In the genomic region with DNA sequence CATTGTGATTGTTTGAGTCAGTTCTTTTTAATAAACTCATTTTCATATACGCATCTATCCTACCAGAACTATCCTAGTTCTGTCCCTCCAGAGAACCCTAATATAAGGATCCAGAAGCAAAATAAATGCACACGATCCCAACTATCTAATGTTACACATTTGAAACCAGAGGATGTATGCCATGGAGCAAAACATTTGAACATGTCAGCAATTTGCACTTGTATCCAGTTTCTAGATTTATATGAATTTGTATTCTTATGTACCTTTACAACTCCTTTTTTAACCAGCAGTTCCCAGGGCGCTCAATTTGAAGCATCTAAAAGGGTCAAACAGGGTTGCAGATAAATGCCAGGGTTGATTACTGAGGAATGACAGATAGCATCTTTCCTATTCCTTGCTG, we compare ENCODE assay signal across 26 cellular contexts. TPM values are rescaled to one million over a fixed set of nuclear protein-coding genes. Genes with fewer than 3 reads are reported as not detected.
A peak's percentile ranks its signal among the peaks of the same experiment; 100 is the strongest.
DNase-seq lines count a peak whose midpoint lies in the region; ATAC-seq and TF ChIP-seq lines count a peak whose summit lies in the region.
"Had no signal": no experiment of that assay in that cellular context is flagged by ENCODE, and none has a peak within 500 bp of the region (broad histone marks: within the 10 kb centered on the region; RNA-seq: fewer than 3 reads in every experiment).

No MANE protein-coding gene starts in this region.

- intact Hi-C loops in dorsolateral prefrontal cortex (cut with DNase I): loop anchor here (10.0 kb wide), 5 partner anchors 538 to 858 kb away; partner anchors contain the start of genes CDC14A (in 1 of the 2), RTCA (in 1 of the 2), SASS6 (in 1 of the 2) and TRMT13 (in 1 of the 2)

- TF ChIP-seq CTCF in Loucy (conservative IDR thresholded peaks at IDR 0.05; ENCODE audit: low read length): no peak
- no peak for TF ChIP-seq CTCF in dorsolateral prefrontal cortex (IDR thresholded peaks at IDR 0.05 in 54 of 56, conservative IDR thresholded peaks at IDR 0.05 in 2 of 56; ENCODE audit: low read depth in 1 of 56, partially characterized antibody in 56 of 56)
- no peak for TF ChIP-seq CTCF in osteoblast (IDR thresholded peaks at IDR 0.05; ENCODE audit: extremely low read depth, low read depth, low read length)

- no peaks in the 10 kb centered on the region for H3K36me3 ChIP-seq in Loucy (ENCODE audit: insufficient read depth, low read length)
- peaks cover 8% of the 10 kb centered on the region for H3K36me3 ChIP-seq in osteoblast (ENCODE audit: insufficient read depth, low read length)
- H3K36me3 ChIP-seq: brain microvascular endothelial cell, gastrocnemius medialis had no signal

- DNase-seq in activated T-cell treated with anti-CD3 and anti-CD28 coated beads, Interleukin-2, amount 50 U/mL, for 24 hours: no peak
- DNase-seq in activated T-cell treated with anti-CD3 and anti-CD28 coated beads for 4 hours (no peak), dorsolateral prefrontal cortex (no peak), osteoblast (ENCODE audit: insufficient read length, low spot score, missing footprints) (no peak), SKM-1 (lab: John Stamatoyannopoulos, UW; ENCODE audit: unreplicated experiment) (no peak), SIG-M5 treated with dmso at 0.1 percent for 504 hours (lab: John Stamatoyannopoulos, UW; ENCODE audit: unreplicated experiment) (no peak)
- DNase-seq: activated CD4-positive, alpha-beta T cell treated with anti-CD3 and anti-CD28 coated beads, Interleukin-2, amount 10 ng/mL, durations not matched to agents 7 days and 5 days; activated effector memory CD4-positive, alpha-beta T cell treated with Interleukin-2 at 50 U/mL for 16 hours; brain microvascular endothelial cell; effector memory CD8-positive, alpha-beta T cell; gastrocnemius medialis; GDM1; HCEC 1CT; hippocampal formation; naive thymus-derived CD8-positive, alpha-beta T cell; NCI-H1105; NCI-H1930; NCI-H2227 treated with DMSO at 0.1 percent for 48 hours; substantia nigra had no signal

- H3F3A ChIP-seq in Loucy (ENCODE audit: low read depth): 0 out of 2 replicates have a peak, but pooled peaks cover 7% of the 10 kb centered on the region

- H3K4me3 Mint-ChIP-seq in activated T-cell treated with anti-CD3 and anti-CD28 coated beads, Interleukin-2, amount 50 U/mL, for 24 hours: peak overlapping the region; percentile 98
- H3K4me3 Mint-ChIP-seq: activated CD4-positive, alpha-beta T cell treated with anti-CD3 and anti-CD28 coated beads, Interleukin-2, amount 10 ng/mL, durations not matched to agents 7 days and 5 days had no signal

- H3K4me3 ChIP-seq in Loucy (ENCODE audit: low read length, poor library complexity, severe bottlenecking): peak overlapping the region; percentile 83
- peak overlapping the region in 35 of 59 donors; percentile 2 to 98 (median 88) for H3K4me3 ChIP-seq in dorsolateral prefrontal cortex
- no peak overlapping the region for H3K4me3 ChIP-seq in osteoblast (ENCODE audit: insufficient read depth, low read length)
- H3K4me3 ChIP-seq: gastrocnemius medialis had no signal

- H3K27me3 ChIP-seq in Loucy (ENCODE audit: insufficient read depth, low read length, poor library complexity, severe bottlenecking): no peaks in the 10 kb centered on the region
- no peaks in the 10 kb centered on the region for H3K27me3 ChIP-seq in dorsolateral prefrontal cortex
- H3K27me3 ChIP-seq in osteoblast (ENCODE audit: insufficient read depth, low read length): no peaks in the 10 kb centered on the region
- H3K27me3 ChIP-seq: brain microvascular endothelial cell, gastrocnemius medialis had no signal

- H4K20me1 ChIP-seq in Loucy (ENCODE audit: insufficient read depth, low read length, poor library complexity, severe bottlenecking) (peaks cover 4% of the 10 kb centered on the region), osteoblast (ENCODE audit: insufficient read depth, low read length) (no peaks in the 10 kb centered on the region)

- H2AFZ ChIP-seq in Loucy (ENCODE audit: low read length): no peak overlapping the region
- H2AFZ ChIP-seq in osteoblast (ENCODE audit: low read length): no peak overlapping the region

- H3K79me2 ChIP-seq in Loucy (ENCODE audit: insufficient read depth, low read length) (peaks cover 37% of the 10 kb centered on the region), osteoblast (ENCODE audit: insufficient read depth, low read length) (peaks cover 60% of the 10 kb centered on the region)

- peaks cover 15% of the 10 kb centered on the region for H3K9me3 Mint-ChIP-seq in activated T-cell treated with anti-CD3 and anti-CD28 coated beads, Interleukin-2, amount 50 U/mL, for 24 hours

- no peaks in the 10 kb centered on the region for H3K27me3 Mint-ChIP-seq in activated T-cell treated with anti-CD3 and anti-CD28 coated beads, Interleukin-2, amount 50 U/mL, for 24 hours
- H3K27me3 Mint-ChIP-seq: activated CD4-positive, alpha-beta T cell treated with anti-CD3 and anti-CD28 coated beads, Interleukin-2, amount 10 ng/mL, durations not matched to agents 7 days and 5 days; B cell; effector memory CD8-positive, alpha-beta T cell had no signal

- ATAC-seq in GM19467 (IDR thresholded peaks at IDR 0.05; ENCODE audit: unreplicated experiment): no peak
- ATAC-seq: effector memory CD8-positive, alpha-beta T cell; esophagus mucosa; gastrocnemius medialis; left lobe of liver; naive thymus-derived CD8-positive, alpha-beta T cell had no signal

- peak overlapping the region; percentile 15 for H3K9ac ChIP-seq in Loucy (ENCODE audit: low read depth, low read length, poor library complexity, severe bottlenecking)

- no peaks in the 10 kb centered on the region for H3K9me2 ChIP-seq in Loucy (replicated peaks; ENCODE audit: low read depth, low read length)

- H3K27ac ChIP-seq in dorsolateral prefrontal cortex (peak overlapping the region in 3 of 59 donors; percentile 24 to 62 (median 48)), osteoblast (ENCODE audit: low read depth, low read length) (no peak overlapping the region)
- H3K27ac ChIP-seq: brain microvascular endothelial cell, gastrocnemius medialis, HL-60 had no signal

- H3K4me1 ChIP-seq in Loucy (ENCODE audit: insufficient read depth, low read length, poor library complexity, severe bottlenecking) (peaks cover 28% of the 10 kb centered on the region), osteoblast (ENCODE audit: insufficient read depth, low read length) (peaks cover 15% of the 10 kb centered on the region)

- peaks cover 64% of the 10 kb centered on the region for H3K36me3 Mint-ChIP-seq in activated T-cell treated with anti-CD3 and anti-CD28 coated beads, Interleukin-2, amount 50 U/mL, for 24 hours (ENCODE audit: low read depth)

- H3K27ac Mint-ChIP-seq in activated T-cell treated with anti-CD3 and anti-CD28 coated beads, Interleukin-2, amount 50 U/mL, for 24 hours: no peak overlapping the region
- H3K27ac Mint-ChIP-seq: activated CD4-positive, alpha-beta T cell treated with anti-CD3 and anti-CD28 coated beads, Interleukin-2, amount 10 ng/mL, durations not matched to agents 7 days and 5 days; effector memory CD8-positive, alpha-beta T cell; T-helper 2 cell treated with Interferon-gamma antibody and Interleukin-4, amounts not matched to agents 5 μg/mL and 100 μg/mL, for 36 hours had no signal

- peaks cover 14% of the 10 kb centered on the region for H3K9me3 ChIP-seq in Loucy (ENCODE audit: insufficient read depth, low read depth, low read length)
- no peaks in the 10 kb centered on the region for H3K9me3 ChIP-seq in osteoblast (ENCODE audit: low read depth, low read length)
- H3K9me3 ChIP-seq: gastrocnemius medialis had no signal

- H3K4me2 ChIP-seq in Loucy (ENCODE audit: low read depth, low read length, poor library complexity, severe bottlenecking) (peak overlapping the region; percentile 75), osteoblast (ENCODE audit: insufficient read depth, low read length) (peak overlapping the region; percentile 97)

- peaks cover 46% of the 10 kb centered on the region for H3K4me1 Mint-ChIP-seq in activated T-cell treated with anti-CD3 and anti-CD28 coated beads, Interleukin-2, amount 50 U/mL, for 24 hours (ENCODE audit: low read depth)

RNA-seq across cellular contexts. Expression of gene EXTL2, which starts 2.1 kb away (rescaled TPM):
- total RNA-seq in dorsolateral prefrontal cortex (10 to 100 TPM; 18.1 to 60.5 (median 35.4) TPM), osteoblast (36.2 and 42.1 TPM in 2 replicates)

RNA-seq across cellular contexts. Expression of gene SLC30A7, which starts 3.3 kb away (rescaled TPM):
- 10 to 100 TPM; 14.8 to 30.3 (median 21.4) TPM for total RNA-seq in dorsolateral prefrontal cortex
- total RNA-seq in osteoblast: 69.8 and 86.3 TPM in 2 replicates
